8 cellular contexts compared by ENCODE assay signal in genomic region chr13:28494537-28494860, GRCh38. TPM values are rescaled to one million over a fixed set of nuclear protein-coding genes. Genes with fewer than 3 reads are reported as not detected.
DNase-seq lines count a peak whose midpoint lies in the region; ATAC-seq and TF ChIP-seq lines count a peak whose summit lies in the region.

No MANE protein-coding gene starts in this region.

- H3K36me3 ChIP-seq in RWPE2 (ENCODE audit: low read depth), result no peaks in the 10 kb centered on the region; the same call in 1 of the 2 replicates
- H3K36me3 ChIP-seq in gastrocnemius medialis, result no peaks in the 10 kb centered on the region

- H3K9me3 Mint-ChIP-seq in glutamatergic neuron (ENCODE audit: unreplicated experiment), result peaks cover 6% of the 10 kb centered on the region

- no peak for TF ChIP-seq POLR2A in gastrocnemius medialis (IDR thresholded peaks at IDR 0.05)

- no peak for DNase-seq in GM13977 (ENCODE audit: low spot score)
- no peak for DNase-seq in RWPE2 (ENCODE audit: low spot score)
- DNase-seq in glutamatergic neuron, result peak; percentile 56
- DNase-seq in gastrocnemius medialis, result no peak
- no peak for DNase-seq in NCI-H446 (lab: John Stamatoyannopoulos, UW)
- no peak for DNase-seq in iPS-NIHi7 (ENCODE audit: extremely low spot score)

- H3K27ac ChIP-seq in RWPE2 (ENCODE audit: poor library complexity, severe bottlenecking) (no peak overlapping the region), gastrocnemius medialis (peak overlapping the region; percentile 72 to 85 (median 82))

- H3K4me1 Mint-ChIP-seq in glutamatergic neuron (ENCODE audit: low read depth, unreplicated experiment), result peaks cover 18% of the 10 kb centered on the region

- TF ChIP-seq CTCF in GM13977 (IDR thresholded peaks at IDR 0.05; ENCODE audit: extremely low read depth, insufficient read depth, missing control alignments) (peak; percentile 10), RWPE2 (IDR thresholded peaks at IDR 0.05; ENCODE audit: poor library complexity, severe bottlenecking) (no peak), glutamatergic neuron (IDR thresholded peaks at IDR 0.05; ENCODE audit: partially characterized antibody, unreplicated experiment) (no peak), gastrocnemius medialis (IDR thresholded peaks at IDR 0.05 in 4 of 5, conservative IDR thresholded peaks at IDR 0.05 in 1 of 5) (no peak)

- in situ Hi-C loops in GM13977 (cut with MboI; ENCODE audit: low pct_unique_long_range_greater_than_20kb, low sequenced_read_pairs, unreplicated experiment) (no loop called here), gastrocnemius medialis (cut with MboI; ENCODE audit: low sequenced_read_pairs in 4 of 4) (no loop called here)

- intact Hi-C loops in gastrocnemius medialis (cut with DNase I; ENCODE audit: low total_unique reads), result loop anchor here (5.0 kb wide), 2 partner anchors 143 to 167 kb away; no protein-coding TSS in a partner anchor

- H3K4me1 ChIP-seq in RWPE2 (ENCODE audit: insufficient read depth, poor library complexity, severe bottlenecking) (no peaks in the 10 kb centered on the region), gastrocnemius medialis (no peaks in the 10 kb centered on the region)

- peak overlapping the region; percentile 93 for H3K4me3 Mint-ChIP-seq in glutamatergic neuron (ENCODE audit: unreplicated experiment)

- H3K27me3 ChIP-seq in RWPE2 (ENCODE audit: insufficient read depth, poor library complexity, severe bottlenecking), result peaks cover 87% of the 10 kb centered on the region
- peaks cover 6 to 44% (median 15%) of the 10 kb centered on the region in 3 donors for H3K27me3 ChIP-seq in gastrocnemius medialis

- no peak overlapping the region for H3K27ac Mint-ChIP-seq in glutamatergic neuron (ENCODE audit: unreplicated experiment)

- H3K4me3 ChIP-seq in RWPE2 (ENCODE audit: severe bottlenecking) (peak overlapping the region; percentile 0), gastrocnemius medialis (peak overlapping the region; percentile 52 to 65 (median 63))

- ATAC-seq in RWPE2 (ENCODE audit: low read depth) (peak; percentile 17; the same call in 2 of the 3 replicates), gastrocnemius medialis (no peak), HG02973 (IDR thresholded peaks at IDR 0.05; ENCODE audit: unreplicated experiment) (no peak), HG02678 (IDR thresholded peaks at IDR 0.05; ENCODE audit: unreplicated experiment) (no peak)

- no peaks in the 10 kb centered on the region for H3K36me3 Mint-ChIP-seq in glutamatergic neuron (ENCODE audit: unreplicated experiment)

- H3K27me3 Mint-ChIP-seq in glutamatergic neuron (ENCODE audit: unreplicated experiment), result peaks cover 5% of the 10 kb centered on the region

- H3K9me3 ChIP-seq in RWPE2 (ENCODE audit: severe bottlenecking) (no peaks in the 10 kb centered on the region), gastrocnemius medialis (no peaks in the 10 kb centered on the region)

RNA-seq across cellular contexts. Expression of gene FLT1, which starts 0.4 kb away (rescaled TPM):
- 49.8 TPM for total RNA-seq in glutamatergic neuron (ENCODE audit: unreplicated experiment)
- 10 to 100 TPM; 20.7 to 42.9 (median 29.5) TPM for total RNA-seq in gastrocnemius medialis
